17 cellular contexts compared by ENCODE assay signal in the genomic region with DNA sequence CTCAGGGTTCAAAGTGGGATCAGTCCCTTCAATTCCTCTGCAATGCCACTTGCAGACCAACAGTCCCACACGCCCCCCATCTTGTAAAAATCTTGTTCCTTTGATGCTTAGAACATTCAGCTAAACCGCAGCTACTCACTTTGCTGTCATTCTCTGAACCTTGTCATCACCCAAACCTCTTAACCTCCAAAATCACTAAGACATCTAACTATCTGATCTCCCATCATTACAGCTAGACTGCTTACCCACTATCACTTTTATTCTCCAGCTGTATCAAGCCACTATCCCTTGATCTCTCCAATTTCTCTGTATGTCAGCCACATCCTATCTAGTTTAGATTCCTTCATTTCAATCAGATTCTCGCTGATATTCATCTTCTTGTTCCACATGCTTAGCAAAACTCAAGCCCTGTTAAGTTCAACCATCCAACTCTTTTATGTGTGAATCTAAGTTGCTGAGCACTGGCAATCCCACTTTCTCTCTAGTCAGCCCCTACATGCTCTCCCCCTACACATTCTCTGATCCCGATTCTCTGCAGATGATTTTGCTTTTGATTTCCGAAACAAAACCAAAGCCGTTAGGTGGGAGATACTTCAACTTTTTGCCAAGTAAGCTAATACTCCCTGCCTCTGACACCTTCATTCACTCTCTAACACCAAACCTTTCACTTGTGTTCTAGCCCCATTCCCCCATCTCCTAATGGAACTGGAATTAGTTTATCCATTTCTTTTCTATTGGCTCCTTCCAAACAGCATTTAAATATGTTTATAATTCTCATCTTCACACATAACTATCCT. TPM values are rescaled to one million over a fixed set of nuclear protein-coding genes. Genes with fewer than 3 reads are reported as not detected.
DNase-seq lines count a peak whose midpoint lies in the region; ATAC-seq and TF ChIP-seq lines count a peak whose summit lies in the region.
"Had no signal": no experiment of that assay in that cellular context is flagged by ENCODE, and none has a peak within 500 bp of the region (broad histone marks: within the 10 kb centered on the region; RNA-seq: fewer than 3 reads in every experiment).

No MANE protein-coding gene starts in this region.

- peaks cover 10% of the 10 kb centered on the region for H3K4me1 ChIP-seq in iPS-20b (ENCODE audit: insufficient read depth, low read length)
- peaks cover 4 to 41% (median 16%) of the 10 kb centered on the region in 12 donors for H3K4me1 ChIP-seq in heart left ventricle
- peaks cover 2% of the 10 kb centered on the region for H3K4me1 ChIP-seq in right cardiac atrium (ENCODE audit: control insufficient read depth, insufficient read depth, low read length)

- H3K4me1 Mint-ChIP-seq in natural killer cell (peaks cover 38 to 45% of the 10 kb centered on the region in 2 donors), WTC11 (peaks cover 29% of the 10 kb centered on the region)
- peaks cover 25 to 31% of the 10 kb centered on the region in 2 donors for H3K4me1 Mint-ChIP-seq in natural killer cell treated with Interleukin-12 subunit alpha and Interleukin-12 subunit beta and Interleukin-15 and Interleukin-18, amount 100 ng/mL, for 72 hours (ENCODE audit: low read depth in 2 of 2)

- H3K4me3 Mint-ChIP-seq in natural killer cell, result no peak overlapping the region
- no peak overlapping the region for H3K4me3 Mint-ChIP-seq in natural killer cell treated with Interleukin-12 subunit alpha and Interleukin-12 subunit beta and Interleukin-15 and Interleukin-18, amount 100 ng/mL, for 72 hours
- H3K4me3 Mint-ChIP-seq in WTC11, result no peak overlapping the region
- H3K4me3 Mint-ChIP-seq: dendritic cell treated with granulocyte-macrophage colony-stimulating factor and Interleukin-4, amounts not matched to agents 40 ng/mL and 50 ng/mL, for 4 days had no signal

- H3K9me3 Mint-ChIP-seq in natural killer cell (no peaks in the 10 kb centered on the region), WTC11 (no peaks in the 10 kb centered on the region)
- no peaks in the 10 kb centered on the region for H3K9me3 Mint-ChIP-seq in natural killer cell treated with Interleukin-12 subunit alpha and Interleukin-12 subunit beta and Interleukin-15 and Interleukin-18, amount 100 ng/mL, for 72 hours
- H3K9me3 Mint-ChIP-seq: dendritic cell treated with granulocyte-macrophage colony-stimulating factor and Interleukin-4, amounts not matched to agents 40 ng/mL and 50 ng/mL, for 4 days had no signal

- H3K27ac Mint-ChIP-seq in natural killer cell (peak overlapping the region; percentile 9 to 41), WTC11 (peak overlapping the region; percentile 5; the same call in 1 of the 2 replicates)
- no peak overlapping the region for H3K27ac Mint-ChIP-seq in natural killer cell treated with Interleukin-12 subunit alpha and Interleukin-12 subunit beta and Interleukin-15 and Interleukin-18, amount 100 ng/mL, for 72 hours
- H3K27ac Mint-ChIP-seq: brain; dendritic cell treated with granulocyte-macrophage colony-stimulating factor and Interleukin-4, amounts not matched to agents 40 ng/mL and 50 ng/mL, for 4 days had no signal

- no peak overlapping the region for H3K27ac ChIP-seq in iPS-20b (ENCODE audit: low read length)
- H3K27ac ChIP-seq in heart left ventricle, result no peak overlapping the region
- no peak overlapping the region for H3K27ac ChIP-seq in right cardiac atrium (ENCODE audit: low read length)
- H3K27ac ChIP-seq: epithelial cell of prostate, gastroesophageal sphincter had no signal

- DNase-seq in natural killer cell, result no peak
- no peak for DNase-seq in natural killer cell treated with Interleukin-12 subunit alpha and Interleukin-12 subunit beta and Interleukin-15 and Interleukin-18, amount 100 ng/mL, for 72 hours (ENCODE audit: low spot score)
- no peak for DNase-seq in WTC11 (ENCODE audit: low spot score)
- DNase-seq in heart left ventricle, result no peak
- DNase-seq in HUDEP-2 (lab: John Stamatoyannopoulos, UW; ENCODE audit: unreplicated experiment in 76 of 76), result no peak
- no peak for DNase-seq in right cardiac atrium
- DNase-seq: activated gamma-delta T cell, GDM1, NCI-H187 treated with DMSO at 0.1 percent for 48 hours, occipital lobe, Right ventricle myocardium superior had no signal

- intact Hi-C loops in natural killer cell (cut with micrococcal nuclease), result no loop called here
- intact Hi-C loops in heart left ventricle (cut with DNase I), result no loop called here
- intact Hi-C loops in right cardiac atrium (cut with DNase I), result no loop called here

- H3K4me3 ChIP-seq in iPS-20b (ENCODE audit: low read length) (no peak overlapping the region), heart left ventricle (no peak overlapping the region), right cardiac atrium (ENCODE audit: low read length) (no peak overlapping the region)
- H3K4me3 ChIP-seq: gastroesophageal sphincter had no signal

- ATAC-seq in natural killer cell (no peak), WTC11 (no peak), heart left ventricle (no peak), right cardiac atrium (no peak)
- no peak for ATAC-seq in natural killer cell treated with Interleukin-12 subunit alpha and Interleukin-12 subunit beta and Interleukin-15 and Interleukin-18, amount 100 ng/mL, for 72 hours
- ATAC-seq: gastroesophageal sphincter, sciatic nerve had no signal

- H3K36me3 ChIP-seq in iPS-20b (ENCODE audit: insufficient read depth, low read depth, low read length), result peaks cover 6% of the 10 kb centered on the region
- H3K36me3 ChIP-seq in heart left ventricle, result peaks cover 0 to 17% (median 6%) of the 10 kb centered on the region in 9 donors

- POLR2A ChIA-PET in WTC11 (lab: Charles Lee), result no interaction called here

- H3K27me3 Mint-ChIP-seq in natural killer cell (ENCODE audit: low read depth in 2 of 2), result no peaks in the 10 kb centered on the region
- no peaks in the 10 kb centered on the region for H3K27me3 Mint-ChIP-seq in natural killer cell treated with Interleukin-12 subunit alpha and Interleukin-12 subunit beta and Interleukin-15 and Interleukin-18, amount 100 ng/mL, for 72 hours
- no peaks in the 10 kb centered on the region for H3K27me3 Mint-ChIP-seq in WTC11 (ENCODE audit: low read depth)
- H3K27me3 Mint-ChIP-seq: dendritic cell treated with granulocyte-macrophage colony-stimulating factor and Interleukin-4, amounts not matched to agents 40 ng/mL and 50 ng/mL, for 4 days had no signal

- H3K27me3 ChIP-seq in iPS-20b (ENCODE audit: insufficient read depth, low read length), result no peaks in the 10 kb centered on the region
- H3K27me3 ChIP-seq in heart left ventricle, result no peaks in the 10 kb centered on the region
- no peaks in the 10 kb centered on the region for H3K27me3 ChIP-seq in right cardiac atrium (ENCODE audit: control insufficient read depth, insufficient read depth)
- H3K27me3 ChIP-seq: gastroesophageal sphincter had no signal

- H3K36me3 Mint-ChIP-seq in natural killer cell, result no peaks in the 10 kb centered on the region
- H3K36me3 Mint-ChIP-seq in natural killer cell treated with Interleukin-12 subunit alpha and Interleukin-12 subunit beta and Interleukin-15 and Interleukin-18, amount 100 ng/mL, for 72 hours, result peaks cover 2% of the 10 kb centered on the region
- H3K36me3 Mint-ChIP-seq in WTC11, result peaks cover 10% of the 10 kb centered on the region

- H3K9me3 ChIP-seq in iPS-20b (ENCODE audit: insufficient read depth, low read depth, low read length) (no peaks in the 10 kb centered on the region), heart left ventricle (no peaks in the 10 kb centered on the region), right cardiac atrium (ENCODE audit: control insufficient read depth, low read length) (no peaks in the 10 kb centered on the region)
- H3K9me3 ChIP-seq: gastroesophageal sphincter had no signal

- peak overlapping the region; percentile 39; the same call in 1 of the 2 replicates for H3K9ac ChIP-seq in iPS-20b (ENCODE audit: low read depth, low read length)

- CTCF ChIA-PET in WTC11 (lab: Charles Lee), result interaction anchor here (1.3 kb wide), 1 partner anchor 49 kb away, joined by 3 read pairs; no protein-coding TSS in a partner anchor

- WGBS in heart left ventricle, 4 donors, result 79 to 86% (median 81%) methylated on average over 6 of the region's 6 CpGs
- 81% methylated on average over 6 of the region's 6 CpGs for WGBS in right cardiac atrium

- TF ChIP-seq CTCF in natural killer cell (IDR thresholded peaks at IDR 0.05) (no peak), WTC11 (IDR thresholded peaks at IDR 0.05) (no peak), heart left ventricle (IDR thresholded peaks at IDR 0.05) (no peak)

- no peak for TF ChIP-seq POLR2A in heart left ventricle (IDR thresholded peaks at IDR 0.05)

RNA-seq across cellular contexts. Expression of gene GTF3C2, which starts 4.6 kb away (rescaled TPM):
- total RNA-seq in natural killer cell (10 to 100 TPM; 56.1 to 68.7 (median 59.7) TPM), WTC11 (2021) (103 to 123 TPM (median 107 TPM) in 3 replicates), heart left ventricle (10 to 100 TPM; 19.9 to 42.6 (median 28.3) TPM), right cardiac atrium (10 to 100 TPM; 24.8 to 32.1 (median 26.6) TPM)
- 100 to 1,000 TPM in 1 of 2 donors, 10 to 100 TPM in 1; 85.4 to 107 TPM for total RNA-seq in natural killer cell treated with Interleukin-12 subunit alpha and Interleukin-12 subunit beta and Interleukin-15 and Interleukin-18, amount 100 ng/mL, for 72 hours
- polyA plus RNA-seq in heart left ventricle (10 to 100 TPM; 17.8 to 21.9 TPM), right cardiac atrium (16.9 TPM)

RNA-seq across cellular contexts. Expression of gene EIF2B4, which starts 18.1 kb away (rescaled TPM):
- 10 to 100 TPM; 35.0 to 44.5 (median 40.8) TPM for total RNA-seq in natural killer cell
- 10 to 100 TPM; 49.5 to 52.0 TPM for total RNA-seq in natural killer cell treated with Interleukin-12 subunit alpha and Interleukin-12 subunit beta and Interleukin-15 and Interleukin-18, amount 100 ng/mL, for 72 hours
- total RNA-seq in WTC11 (2021), result 46.6 to 53.6 TPM (median 49.1 TPM) in 3 replicates
- total RNA-seq in heart left ventricle, result 10 to 100 TPM; 28.5 to 59.3 (median 37.0) TPM
- 10 to 100 TPM; 40.2 to 69.0 TPM for polyA plus RNA-seq in heart left ventricle
- total RNA-seq in right cardiac atrium, result 10 to 100 TPM; 31.8 to 36.0 (median 33.9) TPM
- 31.2 TPM for polyA plus RNA-seq in right cardiac atrium

RNA-seq across cellular contexts. Expression of gene SNX17, which starts 18.4 kb away (rescaled TPM):
- total RNA-seq in natural killer cell (100 to 1,000 TPM in 2 of 3 donors, 10 to 100 TPM in 1; 96.3 to 107 (median 100) TPM), WTC11 (2021) (72.5 to 75.3 TPM (median 74.7 TPM) in 3 replicates), heart left ventricle (10 to 100 TPM; 59.4 to 90.7 (median 77.2) TPM), right cardiac atrium (10 to 100 TPM; 61.7 to 74.8 (median 68.2) TPM)
- 100 to 1,000 TPM; 100 to 113 TPM for total RNA-seq in natural killer cell treated with Interleukin-12 subunit alpha and Interleukin-12 subunit beta and Interleukin-15 and Interleukin-18, amount 100 ng/mL, for 72 hours
- polyA plus RNA-seq in heart left ventricle (100 to 1,000 TPM in 1 of 2 donors, 10 to 100 TPM in 1; 39.2 to 106 TPM), right cardiac atrium (54.8 TPM)

RNA-seq across cellular contexts. Expression of gene ZNF513, which starts 28.5 kb away (rescaled TPM):
- total RNA-seq in natural killer cell (10 to 100 TPM; 24.2 to 28.1 (median 26.1) TPM), WTC11 (2021) (23.6 to 27.4 TPM (median 24.5 TPM) in 3 replicates), heart left ventricle (10 to 100 TPM in 1 of 9 donors, 1 to 10 TPM in 8; 2.8 to 10.4 (median 7.1) TPM), right cardiac atrium (10 to 100 TPM in 1 of 4 donors, 1 to 10 TPM in 3; 8.1 to 13.1 (median 8.5) TPM)
- 10 to 100 TPM; 21.8 to 23.6 TPM for total RNA-seq in natural killer cell treated with Interleukin-12 subunit alpha and Interleukin-12 subunit beta and Interleukin-15 and Interleukin-18, amount 100 ng/mL, for 72 hours
- polyA plus RNA-seq in heart left ventricle (10 to 100 TPM in 1 of 2 donors, 1 to 10 TPM in 1; 8.7 to 11.8 TPM), right cardiac atrium (9.6 TPM)

RNA-seq across cellular contexts. Expression of gene MPV17, which starts 29.1 kb away (rescaled TPM):
- total RNA-seq in natural killer cell, result 10 to 100 TPM; 63.9 to 75.2 (median 64.8) TPM
- 10 to 100 TPM; 92.4 to 96.1 TPM for total RNA-seq in natural killer cell treated with Interleukin-12 subunit alpha and Interleukin-12 subunit beta and Interleukin-15 and Interleukin-18, amount 100 ng/mL, for 72 hours
- 51.5 to 60.4 TPM (median 59.3 TPM) in 3 replicates for total RNA-seq in WTC11 (2021)
- total RNA-seq in heart left ventricle, result 100 to 1,000 TPM in 1 of 9 donors, 10 to 100 TPM in 8; 48.8 to 103 (median 65.7) TPM
- 100 to 1,000 TPM in 1 of 2 donors, 10 to 100 TPM in 1; 69.3 to 134 TPM for polyA plus RNA-seq in heart left ventricle
- 10 to 100 TPM; 40.3 to 77.1 (median 56.4) TPM for total RNA-seq in right cardiac atrium
- polyA plus RNA-seq in right cardiac atrium, result 98.2 TPM

Comparison
In these comparisons a context has a peak if more than half of its experiments do, and no peak if none do; other contexts are left out.
1. H3K27ac Mint-ChIP-seq: peak in natural killer cell (2 of 2) and WTC11 (single experiment); none in natural killer cell treated with Interleukin-12 subunit alpha and Interleukin-12 subunit beta and Interleukin-15 and Interleukin-18, amount 100 ng/mL, for 72 hours (0 of 2).